2 cellular contexts compared by ENCODE assay signal in genomic region chr10:35495521-35496238, GRCh38.
TF ChIP-seq lines count a peak whose summit lies in the region.

No MANE protein-coding gene starts in this region.

TF ChIP-seq in SK-N-SH, 30 proteins besides CTCF, POLR2A, EP300 and RAD21 (continued from another document):
- TF ChIP-seq REST (IDR thresholded peaks at IDR 0.05; ENCODE audit: low read depth, low read length) (no peak), RCOR1 (IDR thresholded peaks at IDR 0.05; ENCODE audit: low read length) (no peak), ZBTB33 (IDR thresholded peaks at IDR 0.05; ENCODE audit: borderline replicate concordance, low read depth) (no peak), MAX (IDR thresholded peaks at IDR 0.05; ENCODE audit: low read depth) (no peak), NRF1 (IDR thresholded peaks at IDR 0.05; ENCODE audit: low read depth, low read length) (no peak), TCF12 (IDR thresholded peaks at IDR 0.05) (no peak), TAF1 (IDR thresholded peaks at IDR 0.05; ENCODE audit: borderline replicate concordance, low read depth, low read length) (no peak), ELF1 (IDR thresholded peaks at IDR 0.05) (no peak), SIN3A (IDR thresholded peaks at IDR 0.05; ENCODE audit: borderline replicate concordance, low read depth, low read length) (no peak), IRF3 (IDR thresholded peaks at IDR 0.05; ENCODE audit: low read depth, low read length) (no peak), GABPA (IDR thresholded peaks at IDR 0.05; ENCODE audit: low read depth) (no peak), RFX5 (IDR thresholded peaks at IDR 0.05; ENCODE audit: low read length) (no peak)

TF ChIP-seq in SK-N-SH treated with all-trans-retinoic acid at 6 μM for 48 hours, 23 proteins besides CTCF, POLR2A, EP300 and RAD21 (continued from another document):
- no peak for TF ChIP-seq PATZ1 (CRISPR knock-in tag; IDR thresholded peaks at IDR 0.05; ENCODE audit: borderline replicate concordance)
- TF ChIP-seq POU6F1 (CRISPR knock-in tag; IDR thresholded peaks at IDR 0.05; ENCODE audit: borderline replicate concordance, low read depth) = no peak
- TF ChIP-seq ZNF70 (CRISPR knock-in tag; IDR thresholded peaks at IDR 0.05) = no peak
